In genomic region chr11:134466909-134467567, GRCh38 we compare ENCODE assay signal across 32 cellular contexts. TPM values are rescaled to one million over a fixed set of nuclear protein-coding genes. Genes with fewer than 3 reads are reported as not detected.
A peak's percentile ranks its signal among the peaks of the same experiment; 100 is the strongest.
DNase-seq lines count a peak whose midpoint lies in the region; ATAC-seq, FAIRE-seq and TF ChIP-seq lines count a peak whose summit lies in the region.
"Had no signal": no experiment of that assay in that cellular context is flagged by ENCODE, and none has a peak within 500 bp of the region (broad histone marks: within the 10 kb centered on the region; RNA-seq: fewer than 3 reads in every experiment).

No MANE protein-coding gene starts in this region.

- TF ChIP-seq CTCF in kidney (IDR thresholded peaks at IDR 0.05; ENCODE audit: borderline replicate concordance, extremely low read depth, insufficient read depth): no peak
- TF ChIP-seq CTCF in stomach (IDR thresholded peaks at IDR 0.05): no peak

- no peaks in the 10 kb centered on the region for H3K36me3 ChIP-seq in kidney (ENCODE audit: control insufficient read depth in 1 of 2, insufficient read depth in 2 of 2, low read length in 2 of 2)
- H3K36me3 ChIP-seq in mucosa of stomach (ENCODE audit: control insufficient read depth, insufficient read depth, low read length): no peaks in the 10 kb centered on the region
- H3K36me3 ChIP-seq in stomach: no peaks in the 10 kb centered on the region
- H3K36me3 ChIP-seq: BE2C, brain microvascular endothelial cell, left lung, SJSA1, thoracic aorta, vagina had no signal

- TF ChIP-seq EP300 in stomach (IDR thresholded peaks at IDR 0.05): no peak

- no peak for ATAC-seq in HG02884 (IDR thresholded peaks at IDR 0.05; ENCODE audit: unreplicated experiment)
- ATAC-seq in HG02973 (IDR thresholded peaks at IDR 0.05; ENCODE audit: unreplicated experiment): no peak
- ATAC-seq: CD8-positive, alpha-beta T cell; HCT116; naive thymus-derived CD4-positive, alpha-beta T cell; stimulated activated naive CD8-positive, alpha-beta T cell treated with anti-CD3 and anti-CD28 coated beads, Interleukin-15, Interleukin-2, amounts not matched to agents 100 U/mL and 50 U/mL, for 24 hours had no signal

- no peak overlapping the region for H3K9ac ChIP-seq in kidney (ENCODE audit: low read length in 2 of 2)
- H3K9ac ChIP-seq in mucosa of stomach (ENCODE audit: low read length): peak overlapping the region; percentile 61

- intact Hi-C loops in kidney (cut with DNase I) (no loop called here), stomach (cut with DNase I; ENCODE audit: low total_unique reads) (no loop called here)

- H3K27me3 ChIP-seq in mucosa of stomach (ENCODE audit: control insufficient read depth, insufficient read depth, low read length): no peaks in the 10 kb centered on the region
- H3K27me3 ChIP-seq in stomach: peaks cover 0 to 48% (median 0%) of the 10 kb centered on the region in 3 donors
- H3K27me3 ChIP-seq: brain microvascular endothelial cell, SJSA1, vagina had no signal

- no peak for FAIRE-seq in kidney (lab: Jason Lieb, UNC)
- FAIRE-seq: GM12892 had no signal

- DNase-seq in HT-29 (ENCODE audit: low spot score) (peak; percentile 67), kidney (no peak), stomach (peak; percentile 60), NCI-H2196 treated with DMSO at 0.1 percent for 48 hours (lab: John Stamatoyannopoulos, UW; ENCODE audit: unreplicated experiment) (no peak), HK-2 (ENCODE audit: unreplicated experiment) (no peak)
- DNase-seq: ACHN; activated CD4-positive, alpha-beta T cell treated with anti-CD3 and anti-CD28 coated beads, Interleukin-2, amount 10 ng/mL, durations not matched to agents 24 days and 14 days; amniotic stem cell; BE2C; brain microvascular endothelial cell; CD8-positive, alpha-beta T cell; effector CD4-positive, alpha-beta T cell; immature natural killer cell; left lung; naive thymus-derived CD4-positive, alpha-beta T cell; NCI-H1105 treated with DMSO at 0.1 percent for 48 hours; NCI-H187 treated with DMSO at 0.1 percent for 48 hours; NCI-H2171; NCI-H510A; RPMI8226; stimulated activated CD4-positive, alpha-beta T cell treated with anti-CD3 and anti-CD28 coated beads, Interleukin-1b, Interleukin-23, amount 100 ng/mL, for 48 hours; stimulated activated naive CD8-positive, alpha-beta T cell treated with anti-CD3 and anti-CD28 coated beads, Interleukin-15, Interleukin-2, amounts not matched to agents 100 U/mL and 50 U/mL, for 24 hours had no signal

- H3K9me3 ChIP-seq in kidney (ENCODE audit: control insufficient read depth in 1 of 2, low read length in 2 of 2) (no peaks in the 10 kb centered on the region), mucosa of stomach (ENCODE audit: control insufficient read depth, low read length) (no peaks in the 10 kb centered on the region), stomach (no peaks in the 10 kb centered on the region)
- H3K9me3 ChIP-seq: BE2C, left lung, SJSA1, thoracic aorta, vagina had no signal

- 35 to 54% (median 42%) methylated on average over 14 of the region's 14 CpGs for WGBS in stomach, 5 donors

- TF ChIP-seq POLR2A in stomach (IDR thresholded peaks at IDR 0.05): no peak

- peak overlapping the region; percentile 76 to 85 for H3K27ac ChIP-seq in kidney (ENCODE audit: low read depth in 2 of 2, low read length in 2 of 2)
- H3K27ac ChIP-seq in stomach: peak overlapping the region; percentile 70 to 85 (median 79)
- H3K27ac ChIP-seq: brain microvascular endothelial cell, left lung, SJSA1, thoracic aorta, vagina had no signal

- H3K4me1 ChIP-seq in kidney (ENCODE audit: control insufficient read depth in 1 of 2, insufficient read depth in 1 of 2, low read depth in 1 of 2, low read length in 2 of 2): peaks cover 2 to 8% of the 10 kb centered on the region in 2 donors
- peaks cover 5% of the 10 kb centered on the region for H3K4me1 ChIP-seq in mucosa of stomach (ENCODE audit: control insufficient read depth, insufficient read depth, low read length)
- peaks cover 0 to 26% (median 10%) of the 10 kb centered on the region in 4 donors for H3K4me1 ChIP-seq in stomach
- H3K4me1 ChIP-seq: BE2C, left lung, SJSA1, vagina had no signal

- peak overlapping the region; percentile 51 to 66 for H3K4me3 ChIP-seq in kidney (ENCODE audit: low read length in 2 of 2)
- H3K4me3 ChIP-seq in mucosa of stomach (ENCODE audit: low read length): peak overlapping the region; percentile 42
- peak overlapping the region; percentile 4 to 38 (median 22) for H3K4me3 ChIP-seq in stomach
- H3K4me3 ChIP-seq: left lung, SJSA1, thoracic aorta, vagina had no signal

RNA-seq across cellular contexts. Expression of gene B3GAT1, which starts 55.0 kb away (rescaled TPM):
- 0.23 TPM in 1 of 2 replicates, not detected in the other for total RNA-seq in HT-29 (2014; rRNA removed; shearing (Covaris generic))
- 3.7 TPM for total RNA-seq in kidney
- 0.82 TPM for polyA plus RNA-seq in kidney (ENCODE audit: insufficient read depth, low read depth, low replicate concordance)
- 10 to 100 TPM in 3 of 5 donors, not detected in 2; 21.0 to 34.4 (median 25.8) TPM for total RNA-seq in stomach
- 10 to 100 TPM in 2 of 3 donors, 1 to 10 TPM in 1; 5.3 to 16.3 (median 12.6) TPM for polyA plus RNA-seq in stomach
- total RNA-seq: G401, M059J, SJSA1 had no signal
- polyA plus RNA-seq: naive thymus-derived CD4-positive, alpha-beta T cell had no signal

Comparison
In these comparisons a context has a peak if more than half of its experiments do, and no peak if none do; other contexts are left out.
1. DNase-seq: peak in HT-29 (single experiment) and stomach (single experiment); none in kidney (single experiment), NCI-H2196 treated with DMSO at 0.1 percent for 48 hours (single experiment) and HK-2 (single experiment).
2. Peak in every context shown above with its lines, with median percentiles within 50 percentile points of each other: H3K4me3 ChIP-seq.